In the genomic region with DNA sequence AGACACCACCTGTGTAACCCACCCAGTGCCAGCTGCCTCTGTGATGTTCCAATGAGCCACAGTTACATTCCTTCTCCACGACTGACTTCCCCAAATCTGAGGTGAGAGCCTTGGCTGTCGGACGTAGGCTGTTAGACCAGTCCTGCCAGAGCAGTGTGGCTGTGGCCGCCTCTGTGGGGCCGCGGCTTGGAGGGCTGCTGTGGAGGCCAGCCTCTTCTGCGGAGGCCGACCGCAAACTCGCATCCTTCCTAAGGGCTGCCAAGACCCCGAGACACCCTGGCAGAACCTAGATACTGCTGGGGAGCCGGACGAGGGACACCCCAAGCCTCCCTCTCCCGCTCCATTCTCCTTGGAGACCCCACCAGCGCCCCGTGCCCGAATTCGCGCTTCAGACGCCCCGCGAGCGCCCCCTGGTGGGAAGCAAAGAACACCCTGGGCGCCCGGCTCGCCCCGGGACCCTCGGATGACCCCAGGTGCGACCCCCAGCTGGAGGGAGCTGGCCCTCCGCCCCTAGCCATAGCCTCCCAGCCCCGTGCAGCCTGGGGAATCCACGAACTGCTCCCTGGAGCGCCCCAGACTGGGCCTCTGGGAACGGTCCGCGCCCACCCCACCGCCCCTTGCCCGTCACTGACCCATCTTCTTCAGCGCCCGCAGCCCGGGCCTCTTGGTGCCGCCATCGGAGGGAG, we compare ENCODE assay signal across 8 cellular contexts. TPM values are rescaled to one million over a fixed set of nuclear protein-coding genes. Genes with fewer than 3 reads are reported as not detected.
DNase-seq lines count a peak whose midpoint lies in the region; ATAC-seq and TF ChIP-seq lines count a peak whose summit lies in the region.

No MANE protein-coding gene starts in this region.

- DNase-seq in HK-2 (ENCODE audit: unreplicated experiment) (peak; percentile 65), midbrain (lab: John Stamatoyannopoulos, UW) (peak; percentile 42), testis (peak; percentile 63)
- DNase-seq in activated CD4-positive, CD25-positive, alpha-beta regulatory T cell treated with anti-CD3 and anti-CD28 coated beads, Interleukin-2, amount 50 U/mL, for 72 hours, result peak; percentile 74
- peak; percentile 49 for DNase-seq in effector CD4-positive, alpha-beta T cell

- peak overlapping the region in 10 of 11 experiments; percentile 42 to 81 (median 78); a peak in 20 of 22 replicates for H3K27ac ChIP-seq in BLaER1 treated with 17β-estradiol and CSF1 and Interleukin-3, amounts not matched to agents 10 nM and 100 nM
- peak overlapping the region; percentile 71 to 98 for H3K27ac ChIP-seq in testis

- no peaks in the 10 kb centered on the region for H3K27me3 ChIP-seq in BLaER1 treated with 17β-estradiol and CSF1 and Interleukin-3, amounts not matched to agents 10 nM and 100 nM
- H3K27me3 ChIP-seq in testis, result no peaks in the 10 kb centered on the region

- ATAC-seq in GM19455 (IDR thresholded peaks at IDR 0.05; ENCODE audit: unreplicated experiment) (no peak), GM19351 (IDR thresholded peaks at IDR 0.05; ENCODE audit: unreplicated experiment) (no peak)

- WGBS in testis, 2 donors, result 3 to 5% methylated on average over 6 to 39 of the region's 43 CpGs

- peaks cover 0 to 49% (median 8%) of the 10 kb centered on the region in 11 experiments; a peak in 9 of 22 replicates for H4K20me1 ChIP-seq in BLaER1 treated with 17β-estradiol and CSF1 and Interleukin-3, amounts not matched to agents 10 nM and 100 nM

- TF ChIP-seq POLR2A in testis (IDR thresholded peaks at IDR 0.05), result no peak

- H3K4me2 ChIP-seq in BLaER1 treated with 17β-estradiol and CSF1 and Interleukin-3, amounts not matched to agents 10 nM and 100 nM, result peak overlapping the region; percentile 96 to 100 (median 99)

- intact Hi-C loops in testis (cut with DNase I; ENCODE audit: low total_unique reads), result no loop called here

- H3K4me1 ChIP-seq in BLaER1 treated with 17β-estradiol and CSF1 and Interleukin-3, amounts not matched to agents 10 nM and 100 nM, result peaks cover 18 to 60% (median 30%) of the 10 kb centered on the region in 10 experiments
- H3K4me1 ChIP-seq in testis, result peaks cover 55% of the 10 kb centered on the region

- no peaks in the 10 kb centered on the region for H3K9me3 ChIP-seq in BLaER1 treated with 17β-estradiol and CSF1 and Interleukin-3, amounts not matched to agents 10 nM and 100 nM (replicated peaks in 1 of 11)
- no peaks in the 10 kb centered on the region for H3K9me3 ChIP-seq in testis

- peak overlapping the region; percentile 78 to 88 (median 81) for H3K4me3 ChIP-seq in BLaER1 treated with 17β-estradiol and CSF1 and Interleukin-3, amounts not matched to agents 10 nM and 100 nM
- peak overlapping the region; percentile 82 to 97 for H3K4me3 ChIP-seq in testis

- peak; percentile 85 to 98 (median 85) for TF ChIP-seq CTCF in testis (IDR thresholded peaks at IDR 0.05)

- H3K36me3 ChIP-seq in BLaER1 treated with 17β-estradiol and CSF1 and Interleukin-3, amounts not matched to agents 10 nM and 100 nM, result 0 out of 22 replicates have a peak, but pooled peaks cover 0 to 8% (median 0%) of the 10 kb centered on the region in 11 experiments
- H3K36me3 ChIP-seq in testis (ENCODE audit: low read depth, missing control alignments), result no peaks in the 10 kb centered on the region

- H3K9ac ChIP-seq in BLaER1 treated with 17β-estradiol and CSF1 and Interleukin-3, amounts not matched to agents 10 nM and 100 nM, result peak overlapping the region; percentile 76 to 86 (median 83)

RNA-seq across cellular contexts. Expression of a gene that starts 0.6 kb away (rescaled TPM):
- 100 to 1,000 TPM in 1 of 2 donors, 10 to 100 TPM in 1; 86.3 to 106 TPM for total RNA-seq in testis
- 62.2 TPM for polyA plus RNA-seq in testis (ENCODE audit: insufficient read depth, low read depth, low replicate concordance)

RNA-seq across cellular contexts. Expression of a gene that starts 3.7 kb away (rescaled TPM):
- 1 to 10 TPM; 8.3 to 9.1 TPM for total RNA-seq in testis
- 7.5 TPM for polyA plus RNA-seq in testis (ENCODE audit: insufficient read depth, low read depth, low replicate concordance)

RNA-seq across cellular contexts. Expression of a gene that starts 16.5 kb away (rescaled TPM):
- 10 to 100 TPM; 51.8 to 68.8 TPM for total RNA-seq in testis
- polyA plus RNA-seq in testis (ENCODE audit: insufficient read depth, low read depth, low replicate concordance), result 38.8 TPM

RNA-seq across cellular contexts. Expression of a gene that starts 29.9 kb away (rescaled TPM):
- 10 to 100 TPM; 35.9 to 47.7 TPM for total RNA-seq in testis
- 76.8 TPM for polyA plus RNA-seq in testis (ENCODE audit: insufficient read depth, low read depth, low replicate concordance)
